In the genomic region with DNA sequence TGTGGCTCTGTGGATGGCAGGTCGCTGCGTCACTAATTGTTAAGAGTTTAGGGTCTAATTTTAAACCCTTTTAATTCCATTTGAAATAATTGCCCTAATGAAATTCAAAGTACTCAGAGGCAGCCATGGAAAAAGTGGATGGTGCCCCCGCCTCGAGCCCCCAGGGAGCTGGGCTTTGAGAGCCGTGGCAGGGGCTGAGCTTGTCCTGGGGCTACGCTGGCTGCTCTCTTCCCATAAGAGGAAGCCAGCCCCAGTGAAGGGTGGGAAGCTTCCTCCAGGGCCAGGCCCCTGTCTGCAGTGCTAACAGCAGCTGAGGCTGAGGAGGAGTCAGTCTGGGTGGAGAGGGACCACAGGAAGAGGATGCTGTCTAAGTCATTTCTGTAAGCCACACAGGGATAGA, we compare ENCODE assay signal across 1 cellular context.
TF ChIP-seq lines count a peak whose summit lies in the region.

No MANE protein-coding gene starts in this region.

TF ChIP-seq in H1, 55 proteins besides CTCF, POLR2A, EP300 and RAD21:
- TF ChIP-seq POLR2AphosphoS5 (IDR thresholded peaks at IDR 0.05; ENCODE audit: low read depth, low read length) (no peak), MAFK (IDR thresholded peaks at IDR 0.05; ENCODE audit: low read depth, low read length) (no peak)
TF ChIP-seq in H1: peak in this region for 0.
